ENCODE assay signal across 22 cellular contexts in the genomic region with DNA sequence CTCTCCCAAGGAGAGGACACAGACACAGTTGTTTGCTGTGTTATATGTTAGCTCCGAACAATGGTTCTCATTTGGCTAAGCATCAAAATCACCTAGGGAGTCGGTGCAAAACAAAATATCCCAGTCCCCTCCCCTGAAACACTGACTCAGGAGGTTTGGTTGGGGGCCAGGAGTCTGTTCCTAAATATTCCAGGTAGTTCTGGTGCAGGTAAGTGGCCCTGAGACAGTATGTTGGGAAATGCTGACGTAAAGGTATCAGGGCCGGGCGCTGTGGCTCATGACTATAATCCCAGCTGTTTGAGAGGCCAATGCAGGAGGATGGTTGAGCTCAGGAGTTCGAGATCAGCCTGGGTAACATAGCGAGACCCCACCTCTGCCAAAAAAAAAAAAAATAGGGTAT. TPM values are rescaled to one million over a fixed set of nuclear protein-coding genes. Genes with fewer than 3 reads are reported as not detected.
DNase-seq lines count a peak whose midpoint lies in the region; ATAC-seq, FAIRE-seq and TF ChIP-seq lines count a peak whose summit lies in the region.
"Had no signal": no experiment of that assay in that cellular context is flagged by ENCODE, and none has a peak within 500 bp of the region (broad histone marks: within the 10 kb centered on the region; RNA-seq: fewer than 3 reads in every experiment).

No MANE protein-coding gene starts in this region.

- H3K27me3 ChIP-seq in astrocyte (ENCODE audit: insufficient read depth, low read length) (no peaks in the 10 kb centered on the region), esophagus squamous epithelium (peaks cover 0 to 11% (median 0%) of the 10 kb centered on the region in 4 donors), suprapubic skin (no peaks in the 10 kb centered on the region)
- H3K27me3 ChIP-seq: SJSA1 had no signal

- peaks cover 20% of the 10 kb centered on the region for H3K4me1 Mint-ChIP-seq in activated naive CD8-positive, alpha-beta T cell (ENCODE audit: low read depth)
- peaks cover 24% of the 10 kb centered on the region for H3K4me1 Mint-ChIP-seq in activated naive CD8-positive, alpha-beta T cell treated with anti-CD3 and anti-CD28 coated beads for 36 hours
- peaks cover 5% of the 10 kb centered on the region for H3K4me1 Mint-ChIP-seq in astrocyte (ENCODE audit: low read depth, unreplicated experiment)

- H3K4me3 Mint-ChIP-seq in activated naive CD8-positive, alpha-beta T cell = peak overlapping the region; percentile 63
- H3K4me3 Mint-ChIP-seq in activated naive CD8-positive, alpha-beta T cell treated with anti-CD3 and anti-CD28 coated beads for 36 hours = no peak overlapping the region
- H3K4me3 Mint-ChIP-seq in astrocyte (ENCODE audit: unreplicated experiment) = peak overlapping the region; percentile 20

- 28 to 56% methylated on average over 6 of the region's 7 CpGs for WGBS in esophagus squamous epithelium, 2 donors
- 54% methylated on average over 7 of the region's 7 CpGs for WGBS in suprapubic skin

- no peaks in the 10 kb centered on the region for H3K9me3 Mint-ChIP-seq in activated naive CD8-positive, alpha-beta T cell (ENCODE audit: low read depth)
- no peaks in the 10 kb centered on the region for H3K9me3 Mint-ChIP-seq in activated naive CD8-positive, alpha-beta T cell treated with anti-CD3 and anti-CD28 coated beads for 36 hours
- peaks cover 2% of the 10 kb centered on the region for H3K9me3 Mint-ChIP-seq in astrocyte (ENCODE audit: unreplicated experiment)

- FAIRE-seq in astrocyte (lab: Jason Lieb, UNC) = no peak
- FAIRE-seq: GM12891, HepG2 had no signal

- peaks cover 26% of the 10 kb centered on the region for H3K79me2 ChIP-seq in astrocyte (ENCODE audit: insufficient read depth, low read length)

- no peak overlapping the region for H2AFZ ChIP-seq in astrocyte (ENCODE audit: low read depth, low read length)

- H3K4me1 ChIP-seq in astrocyte (ENCODE audit: insufficient read depth, low read length) (peaks cover 21% of the 10 kb centered on the region), esophagus squamous epithelium (peaks cover 28 to 73% (median 42%) of the 10 kb centered on the region in 3 donors), suprapubic skin (peaks cover 58% of the 10 kb centered on the region)

- no peak overlapping the region for H3K4me2 ChIP-seq in astrocyte (ENCODE audit: low read length)
- H3K4me2 ChIP-seq: KMS-11 had no signal

- no peaks in the 10 kb centered on the region for H3K9me3 ChIP-seq in astrocyte (ENCODE audit: insufficient read depth, low read depth, low read length)
- H3K9me3 ChIP-seq in esophagus squamous epithelium = no peaks in the 10 kb centered on the region
- H3K9me3 ChIP-seq in suprapubic skin = no peaks in the 10 kb centered on the region
- H3K9me3 ChIP-seq: SJSA1 had no signal

- no peak overlapping the region for H3K27ac Mint-ChIP-seq in activated naive CD8-positive, alpha-beta T cell
- no peak overlapping the region for H3K27ac Mint-ChIP-seq in activated naive CD8-positive, alpha-beta T cell treated with anti-CD3 and anti-CD28 coated beads for 36 hours
- H3K27ac Mint-ChIP-seq in astrocyte (ENCODE audit: unreplicated experiment) = no peak overlapping the region

- H3K4me3 ChIP-seq in astrocyte (ENCODE audit: insufficient read depth, low read depth, low read length) = no peak overlapping the region
- no peak overlapping the region for H3K4me3 ChIP-seq in esophagus squamous epithelium
- H3K4me3 ChIP-seq in suprapubic skin = no peak overlapping the region
- H3K4me3 ChIP-seq: SJSA1 had no signal

- intact Hi-C loops in esophagus squamous epithelium (cut with DNase I) = loop anchor here (10.0 kb wide), 1 partner anchor 47 kb away; no protein-coding TSS in a partner anchor

- peaks cover 22% of the 10 kb centered on the region for H4K20me1 ChIP-seq in astrocyte (ENCODE audit: insufficient read depth, low read length)

- TF ChIP-seq CTCF in astrocyte (IDR thresholded peaks at IDR 0.05; ENCODE audit: insufficient read depth, low read depth, low read length) = no peak
- TF ChIP-seq CTCF in esophagus squamous epithelium (IDR thresholded peaks at IDR 0.05) = no peak
- TF ChIP-seq CTCF in suprapubic skin (IDR thresholded peaks at IDR 0.05) = no peak

- H3K9ac ChIP-seq in astrocyte (ENCODE audit: low read length) = no peak overlapping the region
- H3K9ac ChIP-seq: KMS-11 had no signal

- no peak overlapping the region for H3K27ac ChIP-seq in astrocyte (ENCODE audit: low read depth, low read length)
- peak overlapping the region; percentile 80 to 92 (median 90) for H3K27ac ChIP-seq in esophagus squamous epithelium
- peak overlapping the region; percentile 90 for H3K27ac ChIP-seq in suprapubic skin
- H3K27ac ChIP-seq: KMS-11, SJSA1 had no signal

- no peaks in the 10 kb centered on the region for H3K36me3 ChIP-seq in astrocyte (ENCODE audit: insufficient read depth, low read length)
- H3K36me3 ChIP-seq in esophagus squamous epithelium = peaks cover 0 to 28% (median 7%) of the 10 kb centered on the region in 3 donors
- H3K36me3 ChIP-seq in suprapubic skin = peaks cover 13% of the 10 kb centered on the region

- DNase-seq in activated naive CD8-positive, alpha-beta T cell treated with anti-CD3 and anti-CD28 coated beads for 36 hours = no peak
- DNase-seq in astrocyte (ENCODE audit: low read depth) = no peak
- no peak for DNase-seq in esophagus squamous epithelium (lab: John Stamatoyannopoulos, UW)
- DNase-seq in suprapubic skin (ENCODE audit: low spot score in 2 of 2) = peak in 1 of 2 donors; percentile 69
- DNase-seq in germinal center (ENCODE audit: low spot score) = no peak
- no peak for DNase-seq in putamen (ENCODE audit: low spot score)
- DNase-seq: CD4-positive, alpha-beta memory T cell; DMS53; EL; NCI-H1436; NCI-H1930; NCI-H345; NCI-H524 treated with DMSO at 0.1 percent for 48 hours; PC-3 had no signal

- no peak for TF ChIP-seq EP300 in suprapubic skin (IDR thresholded peaks at IDR 0.05)

- ATAC-seq in HG03460 (IDR thresholded peaks at IDR 0.05; ENCODE audit: unreplicated experiment) = no peak
- ATAC-seq: HepG2, PC-3 had no signal

- TF ChIP-seq POLR2A in esophagus squamous epithelium (IDR thresholded peaks at IDR 0.05) (no peak), suprapubic skin (IDR thresholded peaks at IDR 0.05) (no peak)

- H3K27me3 Mint-ChIP-seq in activated naive CD8-positive, alpha-beta T cell = no peaks in the 10 kb centered on the region
- H3K27me3 Mint-ChIP-seq in activated naive CD8-positive, alpha-beta T cell treated with anti-CD3 and anti-CD28 coated beads for 36 hours = peaks cover 6% of the 10 kb centered on the region
- H3K27me3 Mint-ChIP-seq in astrocyte (ENCODE audit: low read depth, unreplicated experiment) = no peaks in the 10 kb centered on the region

- H3K36me3 Mint-ChIP-seq in activated naive CD8-positive, alpha-beta T cell = peaks cover 2% of the 10 kb centered on the region
- H3K36me3 Mint-ChIP-seq in activated naive CD8-positive, alpha-beta T cell treated with anti-CD3 and anti-CD28 coated beads for 36 hours = peaks cover 19% of the 10 kb centered on the region
- peaks cover 10% of the 10 kb centered on the region for H3K36me3 Mint-ChIP-seq in astrocyte (ENCODE audit: low read depth, unreplicated experiment)

RNA-seq across cellular contexts. Expression of gene MAP2K7, which starts 2.3 kb away (rescaled TPM):
- total RNA-seq in activated naive CD8-positive, alpha-beta T cell treated with anti-CD3 and anti-CD28 coated beads for 36 hours = 10 to 100 TPM; 31.8 to 32.4 TPM
- 20.9 and 22.9 TPM in 2 replicates for total RNA-seq in astrocyte
- 10 to 100 TPM in 3 of 4 donors, 1 to 10 TPM in 1; 8.6 to 17.3 (median 13.8) TPM for total RNA-seq in esophagus squamous epithelium
- 10 to 100 TPM; 25.1 to 52.4 (median 29.3) TPM for total RNA-seq in suprapubic skin

RNA-seq across cellular contexts. Expression of gene LRRC8E, which starts 13.0 kb away (rescaled TPM):
- total RNA-seq in activated naive CD8-positive, alpha-beta T cell treated with anti-CD3 and anti-CD28 coated beads for 36 hours = not detected
- 6.5 and 6.6 TPM in 2 replicates for total RNA-seq in astrocyte
- 10 to 100 TPM in 2 of 4 donors, 1 to 10 TPM in 2; 7.6 to 17.0 (median 9.5) TPM for total RNA-seq in esophagus squamous epithelium
- total RNA-seq in suprapubic skin = 10 to 100 TPM; 15.2 to 41.6 (median 30.9) TPM
- total RNA-seq: CD4-positive, alpha-beta memory T cell had no signal

RNA-seq across cellular contexts. Expression of gene TGFBR3L, which starts 13.3 kb away (rescaled TPM):
- 1 to 10 TPM; 2.1 to 3.2 TPM for total RNA-seq in activated naive CD8-positive, alpha-beta T cell treated with anti-CD3 and anti-CD28 coated beads for 36 hours
- total RNA-seq in astrocyte (2.8 and 4.6 TPM in 2 replicates), esophagus squamous epithelium (not detected), suprapubic skin (not detected)
- total RNA-seq: A172, H4, SJSA1 had no signal

RNA-seq across cellular contexts. Expression of gene SNAPC2, which starts 18.8 kb away (rescaled TPM):
- total RNA-seq in activated naive CD8-positive, alpha-beta T cell treated with anti-CD3 and anti-CD28 coated beads for 36 hours = 10 to 100 TPM; 14.4 to 14.8 TPM
- total RNA-seq in astrocyte (14.7 and 15.2 TPM in 2 replicates), esophagus squamous epithelium (10 to 100 TPM in 1 of 4 donors, 1 to 10 TPM in 3; 6.2 to 10.9 (median 6.4) TPM), suprapubic skin (10 to 100 TPM; 11.1 to 22.3 (median 19.6) TPM)

RNA-seq across cellular contexts. Expression of gene CTXN1, which starts 24.6 kb away (rescaled TPM):
- total RNA-seq in activated naive CD8-positive, alpha-beta T cell treated with anti-CD3 and anti-CD28 coated beads for 36 hours = under 1 TPM; 0.44 to 0.52 TPM
- total RNA-seq in astrocyte = 49.5 and 55.9 TPM in 2 replicates
- total RNA-seq in esophagus squamous epithelium = 1 to 10 TPM in 1 of 4 donors, under 1 TPM in 2, not detected in 1; 0.35 to 2.7 (median 0.75) TPM
- 1 to 10 TPM; 1.2 to 3.6 (median 2.6) TPM for total RNA-seq in suprapubic skin
- total RNA-seq: CD4-positive, alpha-beta memory T cell; SJSA1 had no signal
